8 cellular contexts compared by ENCODE assay signal in genomic region chr6:98832282-98833100, GRCh38. TPM values are rescaled to one million over a fixed set of nuclear protein-coding genes. Genes with fewer than 3 reads are reported as not detected.
DNase-seq lines count a peak whose midpoint lies in the region; ATAC-seq and TF ChIP-seq lines count a peak whose summit lies in the region.

No MANE protein-coding gene starts in this region.

- H3K4me3 ChIP-seq in fibroblast of the aortic adventitia (ENCODE audit: low read depth, low read length) = peak overlapping the region; percentile 53

- peaks cover 65% of the 10 kb centered on the region for H3K27me3 Mint-ChIP-seq in activated naive CD4-positive, alpha-beta T cell treated with anti-CD3 and anti-CD28 coated beads, Interleukin-2, amount 50 U/mL, for 24 hours

- TF ChIP-seq CTCF in fibroblast of the aortic adventitia (IDR thresholded peaks at IDR 0.05; ENCODE audit: insufficient read depth, low read length) = no peak

- peak overlapping the region; percentile 86 for H3K4me3 Mint-ChIP-seq in activated naive CD4-positive, alpha-beta T cell treated with anti-CD3 and anti-CD28 coated beads, Interleukin-2, amount 50 U/mL, for 24 hours

- no peak overlapping the region for H3K27ac Mint-ChIP-seq in activated naive CD4-positive, alpha-beta T cell treated with anti-CD3 and anti-CD28 coated beads, Interleukin-2, amount 50 U/mL, for 24 hours

- DNase-seq in activated naive CD4-positive, alpha-beta T cell treated with anti-CD3 and anti-CD28 coated beads, Interleukin-2, amount 50 U/mL, for 16 hours = no peak
- DNase-seq in fibroblast of the aortic adventitia (ENCODE audit: low read depth) (peak; percentile 80), occipital lobe (lab: John Stamatoyannopoulos, UW) (peak; percentile 81)

- ATAC-seq in SK-N-SH treated with all-trans-retinoic acid at 6 μM for 48 hours (peak; percentile 12), GM18517 (IDR thresholded peaks at IDR 0.05; ENCODE audit: unreplicated experiment) (no peak), GM18858 (IDR thresholded peaks at IDR 0.05; ENCODE audit: unreplicated experiment) (no peak), GM18511 (IDR thresholded peaks at IDR 0.05; ENCODE audit: unreplicated experiment) (no peak)

- H3K36me3 Mint-ChIP-seq in activated naive CD4-positive, alpha-beta T cell treated with anti-CD3 and anti-CD28 coated beads, Interleukin-2, amount 50 U/mL, for 24 hours = peaks cover 2% of the 10 kb centered on the region

- peaks cover 2% of the 10 kb centered on the region for H3K9me3 Mint-ChIP-seq in activated naive CD4-positive, alpha-beta T cell treated with anti-CD3 and anti-CD28 coated beads, Interleukin-2, amount 50 U/mL, for 24 hours

- H3K4me1 Mint-ChIP-seq in activated naive CD4-positive, alpha-beta T cell treated with anti-CD3 and anti-CD28 coated beads, Interleukin-2, amount 50 U/mL, for 24 hours = peaks cover 47% of the 10 kb centered on the region

TF ChIP-seq in SK-N-SH treated with all-trans-retinoic acid at 6 μM for 48 hours, 23 proteins besides CTCF, POLR2A, EP300 and RAD21:
- no peak for TF ChIP-seq TCF4 (CRISPR knock-in tag; IDR thresholded peaks at IDR 0.05; ENCODE audit: borderline replicate concordance)

RNA-seq across cellular contexts. Expression of gene POU3F2, which starts 1.9 kb away (rescaled TPM):
- total RNA-seq in fibroblast of the aortic adventitia (ENCODE audit: low replicate concordance) = not detected in 2 replicates
- 194 TPM for total RNA-seq in occipital lobe

Comparison
In these comparisons a context has a peak if more than half of its experiments do, and no peak if none do; other contexts are left out.
1. RNA of gene POU3F2, which starts 1.9 kb away (total RNA-seq): 194 TPM in occipital lobe (single experiment); not detected in fibroblast of the aortic adventitia; every median in the first group is over 100 times any median in the second.